Comparison of ENCODE assay signal across 1 cellular context in genomic region chr3:61816304-61816703, GRCh38.
A peak's percentile ranks its signal among the peaks of the same experiment; 100 is the strongest.
TF ChIP-seq lines count a peak whose summit lies in the region.

No MANE protein-coding gene starts in this region.

TF ChIP-seq in HepG2, 621 proteins besides CTCF, POLR2A, EP300 and RAD21 (continued from another document):
- peak; percentile 35; the same call in 1 of the 2 replicates for TF ChIP-seq ARID5B (CRISPR knock-in tag; IDR thresholded peaks at IDR 0.05)
- TF ChIP-seq MED1 (CRISPR knock-in tag; IDR thresholded peaks at IDR 0.05): 0 out of 2 replicates have a peak, but pooled peaks have one; percentile 14
- peak; percentile 59; the same call in 1 of the 2 replicates for TF ChIP-seq CEBPB (IDR thresholded peaks at IDR 0.05; ENCODE audit: borderline replicate concordance, low read depth, low read length)
- peak; percentile 33; the same call in 1 of the 2 replicates for TF ChIP-seq SALL1 (CRISPR knock-in tag; IDR thresholded peaks at IDR 0.05)
- TF ChIP-seq FOXP4 (CRISPR knock-in tag; IDR thresholded peaks at IDR 0.05): peak; percentile 36; the same call in 1 of the 2 replicates
- TF ChIP-seq CEBPG (CRISPR knock-in tag; IDR thresholded peaks at IDR 0.05): peak; percentile 60
- 0 out of 2 replicates have a peak, but pooled peaks have one; percentile 25 for TF ChIP-seq HOMEZ (CRISPR knock-in tag; IDR thresholded peaks at IDR 0.05; ENCODE audit: low read depth)
- TF ChIP-seq FOXA3 (CRISPR knock-in tag; IDR thresholded peaks at IDR 0.05): 0 out of 2 replicates have a peak, but pooled peaks have one; percentile 14
- TF ChIP-seq TEAD3 (CRISPR knock-in tag; optimal IDR thresholded peaks at IDR 0.05; ENCODE audit: borderline replicate concordance): peak; percentile 61
